18 cellular contexts compared by ENCODE assay signal in genomic region chr10:57846307-57847065, GRCh38.
"Had no signal": no experiment of that assay in that cellular context is flagged by ENCODE, and none has a peak within 500 bp of the region (broad histone marks: within the 10 kb centered on the region; RNA-seq: fewer than 3 reads in every experiment).

No MANE protein-coding gene starts in this region.

- H3K9me3 Mint-ChIP-seq: effector memory CD8-positive, alpha-beta T cell; neural crest cell had no signal

- H3K27me3 Mint-ChIP-seq: effector memory CD8-positive, alpha-beta T cell had no signal

- H3K9me3 ChIP-seq: gastrocnemius medialis, suprapubic skin, tibial artery, vagina had no signal

- H3K4me3 Mint-ChIP-seq: effector memory CD8-positive, alpha-beta T cell; immature natural killer cell; natural killer cell; neural crest cell; stimulated activated effector memory CD8-positive, alpha-beta T cell treated with anti-CD3 and anti-CD28 coated beads, Interleukin-12 subunit alpha, Interleukin-12 subunit beta, amount 100 ng/mL, for 72 hours had no signal

- H3K4me1 ChIP-seq: esophagus muscularis mucosa, gastrocnemius medialis, suprapubic skin, tibial artery, upper lobe of left lung, vagina had no signal

- H3K36me3 ChIP-seq: esophagus muscularis mucosa, gastrocnemius medialis, suprapubic skin, tibial artery, upper lobe of left lung, vagina had no signal

- H3K36me3 Mint-ChIP-seq: immature natural killer cell; natural killer cell; stimulated activated effector memory CD8-positive, alpha-beta T cell treated with anti-CD3 and anti-CD28 coated beads, Interleukin-12 subunit alpha, Interleukin-12 subunit beta, amount 100 ng/mL, for 72 hours had no signal

- ATAC-seq: effector memory CD8-positive, alpha-beta T cell; gastrocnemius medialis; natural killer cell; stimulated activated effector memory CD8-positive, alpha-beta T cell treated with anti-CD3 and anti-CD28 coated beads, Interleukin-12 subunit alpha, Interleukin-12 subunit beta, amount 100 ng/mL, for 72 hours; stimulated activated naive CD8-positive, alpha-beta T cell treated with anti-CD3 and anti-CD28 coated beads, Interleukin-15, Interleukin-2, amounts not matched to agents 100 U/mL and 50 U/mL, for 24 hours had no signal

- H3K27ac ChIP-seq: epithelial cell of prostate, esophagus muscularis mucosa, gastrocnemius medialis, suprapubic skin, tibial artery, upper lobe of left lung, vagina had no signal

- H3K4me2 ChIP-seq: smooth muscle cell had no signal

- H3K27me3 ChIP-seq: esophagus muscularis mucosa, gastrocnemius medialis, suprapubic skin, tibial artery, upper lobe of left lung, vagina had no signal

- DNase-seq: effector memory CD8-positive, alpha-beta T cell; gastrocnemius medialis; immature natural killer cell; mammary epithelial cell; natural killer cell; posterior cingulate gyrus; stimulated activated CD4-positive, alpha-beta T cell treated with anti-CD3 and anti-CD28 coated beads, Interleukin-4, amount 100 ng/mL, for 1 hour; stimulated activated CD8-positive, alpha-beta memory T cell treated with anti-CD3 and anti-CD28 coated beads, Interleukin-4, amount 100 ng/mL, for 48 hours; stimulated activated naive CD8-positive, alpha-beta T cell treated with anti-CD3 and anti-CD28 coated beads, Interleukin-15, Interleukin-2, amounts not matched to agents 100 U/mL and 50 U/mL, for 24 hours; tibial artery; upper lobe of left lung had no signal

- H3K27ac Mint-ChIP-seq: effector memory CD8-positive, alpha-beta T cell; immature natural killer cell; natural killer cell; stimulated activated effector memory CD8-positive, alpha-beta T cell treated with anti-CD3 and anti-CD28 coated beads, Interleukin-12 subunit alpha, Interleukin-12 subunit beta, amount 100 ng/mL, for 72 hours had no signal

- H3K4me1 Mint-ChIP-seq: immature natural killer cell; natural killer cell; stimulated activated effector memory CD8-positive, alpha-beta T cell treated with anti-CD3 and anti-CD28 coated beads, Interleukin-12 subunit alpha, Interleukin-12 subunit beta, amount 100 ng/mL, for 72 hours had no signal

- H3K4me3 ChIP-seq: esophagus muscularis mucosa, gastrocnemius medialis, smooth muscle cell, suprapubic skin, tibial artery, upper lobe of left lung, vagina had no signal
